In genomic region chr5:54013556-54014157, GRCh38 we compare ENCODE assay signal across 1 cellular context.
TF ChIP-seq lines count a peak whose summit lies in the region.

No MANE protein-coding gene starts in this region.

TF ChIP-seq in K562, 482 proteins besides CTCF, POLR2A, EP300 and RAD21 (continued from another document):
- TF ChIP-seq, protein P1, sequence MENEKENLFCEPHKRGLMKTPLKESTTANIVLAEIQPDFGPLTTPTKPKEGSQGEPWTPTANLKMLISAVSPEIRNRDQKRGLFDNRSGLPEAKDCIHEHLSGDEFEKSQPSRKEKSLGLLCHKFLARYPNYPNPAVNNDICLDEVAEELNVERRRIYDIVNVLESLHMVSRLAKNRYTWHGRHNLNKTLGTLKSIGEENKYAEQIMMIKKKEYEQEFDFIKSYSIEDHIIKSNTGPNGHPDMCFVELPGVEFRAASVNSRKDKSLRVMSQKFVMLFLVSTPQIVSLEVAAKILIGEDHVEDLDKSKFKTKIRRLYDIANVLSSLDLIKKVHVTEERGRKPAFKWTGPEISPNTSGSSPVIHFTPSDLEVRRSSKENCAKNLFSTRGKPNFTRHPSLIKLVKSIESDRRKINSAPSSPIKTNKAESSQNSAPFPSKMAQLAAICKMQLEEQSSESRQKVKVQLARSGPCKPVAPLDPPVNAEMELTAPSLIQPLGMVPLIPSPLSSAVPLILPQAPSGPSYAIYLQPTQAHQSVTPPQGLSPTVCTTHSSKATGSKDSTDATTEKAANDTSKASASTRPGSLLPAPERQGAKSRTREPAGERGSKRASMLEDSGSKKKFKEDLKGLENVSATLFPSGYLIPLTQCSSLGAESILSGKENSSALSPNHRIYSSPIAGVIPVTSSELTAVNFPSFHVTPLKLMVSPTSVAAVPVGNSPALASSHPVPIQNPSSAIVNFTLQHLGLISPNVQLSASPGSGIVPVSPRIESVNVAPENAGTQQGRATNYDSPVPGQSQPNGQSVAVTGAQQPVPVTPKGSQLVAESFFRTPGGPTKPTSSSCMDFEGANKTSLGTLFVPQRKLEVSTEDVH (IDR thresholded peaks at IDR 0.05; ENCODE audit: low read depth, partially characterized antibody): no peak
- TF ChIP-seq NRF1 (conservative IDR thresholded peaks at IDR 0.05 in 1 of 2, IDR thresholded peaks at IDR 0.05 in 1 of 2): no peak
- TF ChIP-seq GTF2E2 (tag; IDR thresholded peaks at IDR 0.05): no peak
- peak; percentile 80 for TF ChIP-seq MAFG (tag; conservative IDR thresholded peaks at IDR 0.05)
- TF ChIP-seq PPARD (CRISPR knock-in tag; IDR thresholded peaks at IDR 0.05): no peak
- TF ChIP-seq RCOR1 (IDR thresholded peaks at IDR 0.05; ENCODE audit: borderline replicate concordance in 1 of 2, low read depth in 2 of 2, low read length in 2 of 2): peak in 1 of 2 experiments; percentile 80; a peak in 2 of 4 replicates
- peak; percentile 66; the same call in 1 of the 2 replicates for TF ChIP-seq JUN (IDR thresholded peaks at IDR 0.05; ENCODE audit: borderline replicate concordance, low read depth, low read length)
- TF ChIP-seq JUN (CRISPR knock-in tag; IDR thresholded peaks at IDR 0.05; ENCODE audit: borderline replicate concordance): no peak
- no peak for TF ChIP-seq NFIC (IDR thresholded peaks at IDR 0.05)
- TF ChIP-seq ERF (CRISPR knock-in tag; IDR thresholded peaks at IDR 0.05): no peak
- no peak for TF ChIP-seq BRD4 (IDR thresholded peaks at IDR 0.05)
- no peak for TF ChIP-seq ZNF644 (tag; IDR thresholded peaks at IDR 0.05; ENCODE audit: low read depth)
- 0 out of 2 replicates have a peak, but pooled peaks have one; percentile 21 for TF ChIP-seq MEF2D (tag; conservative IDR thresholded peaks at IDR 0.05; ENCODE audit: low read depth)
- 0 out of 2 replicates have a peak, but pooled peaks have one; percentile 8 for TF ChIP-seq MEF2A (IDR thresholded peaks at IDR 0.05; ENCODE audit: control insufficient read depth, low read depth, low read length)
- no peak for TF ChIP-seq ZNF583 (CRISPR knock-in tag; IDR thresholded peaks at IDR 0.05)
- TF ChIP-seq, protein P2, sequence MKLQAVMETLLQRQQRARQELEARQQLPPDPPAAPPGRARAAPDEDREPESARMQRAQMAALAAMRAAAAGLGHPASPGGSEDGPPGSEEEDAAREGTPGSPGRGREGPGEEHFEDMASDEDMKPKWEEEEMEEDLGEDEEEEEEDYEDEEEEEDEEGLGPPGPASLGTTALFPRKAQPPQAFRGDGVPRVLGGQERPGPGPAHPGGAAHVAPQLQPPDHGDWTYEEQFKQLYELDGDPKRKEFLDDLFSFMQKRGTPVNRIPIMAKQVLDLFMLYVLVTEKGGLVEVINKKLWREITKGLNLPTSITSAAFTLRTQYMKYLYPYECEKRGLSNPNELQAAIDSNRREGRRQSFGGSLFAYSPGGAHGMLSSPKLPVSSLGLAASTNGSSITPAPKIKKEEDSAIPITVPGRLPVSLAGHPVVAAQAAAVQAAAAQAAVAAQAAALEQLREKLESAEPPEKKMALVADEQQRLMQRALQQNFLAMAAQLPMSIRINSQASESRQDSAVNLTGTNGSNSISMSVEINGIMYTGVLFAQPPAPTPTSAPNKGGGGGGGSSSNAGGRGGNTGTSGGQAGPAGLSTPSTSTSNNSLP (IDR thresholded peaks at IDR 0.05; ENCODE audit: borderline replicate concordance, low read depth, low read length): no peak
- no peak for TF ChIP-seq UBTF (IDR thresholded peaks at IDR 0.05; ENCODE audit: borderline replicate concordance in 1 of 2, low read depth in 2 of 2, low read length in 2 of 2)
- TF ChIP-seq TRIM24 (IDR thresholded peaks at IDR 0.05): peak; percentile 20 to 79; a peak in 3 of 4 replicates
- TF ChIP-seq NFE2 (IDR thresholded peaks at IDR 0.05; ENCODE audit: low read depth): peak; percentile 73
- TF ChIP-seq KAT7 (CRISPR knock-in tag; IDR thresholded peaks at IDR 0.05; ENCODE audit: borderline replicate concordance): no peak
- peak; percentile 26 for TF ChIP-seq NEUROD1 (IDR thresholded peaks at IDR 0.05; ENCODE audit: borderline replicate concordance, low read depth, low read length, partially characterized antibody)
- TF ChIP-seq ELK1 (CRISPR knock-in tag; IDR thresholded peaks at IDR 0.05): no peak
- no peak for TF ChIP-seq ZNF778 (CRISPR knock-in tag; IDR thresholded peaks at IDR 0.05)
- peak; percentile 83 for TF ChIP-seq CBX5 (IDR thresholded peaks at IDR 0.05; ENCODE audit: borderline replicate concordance, low read depth)
- TF ChIP-seq, protein P3, sequence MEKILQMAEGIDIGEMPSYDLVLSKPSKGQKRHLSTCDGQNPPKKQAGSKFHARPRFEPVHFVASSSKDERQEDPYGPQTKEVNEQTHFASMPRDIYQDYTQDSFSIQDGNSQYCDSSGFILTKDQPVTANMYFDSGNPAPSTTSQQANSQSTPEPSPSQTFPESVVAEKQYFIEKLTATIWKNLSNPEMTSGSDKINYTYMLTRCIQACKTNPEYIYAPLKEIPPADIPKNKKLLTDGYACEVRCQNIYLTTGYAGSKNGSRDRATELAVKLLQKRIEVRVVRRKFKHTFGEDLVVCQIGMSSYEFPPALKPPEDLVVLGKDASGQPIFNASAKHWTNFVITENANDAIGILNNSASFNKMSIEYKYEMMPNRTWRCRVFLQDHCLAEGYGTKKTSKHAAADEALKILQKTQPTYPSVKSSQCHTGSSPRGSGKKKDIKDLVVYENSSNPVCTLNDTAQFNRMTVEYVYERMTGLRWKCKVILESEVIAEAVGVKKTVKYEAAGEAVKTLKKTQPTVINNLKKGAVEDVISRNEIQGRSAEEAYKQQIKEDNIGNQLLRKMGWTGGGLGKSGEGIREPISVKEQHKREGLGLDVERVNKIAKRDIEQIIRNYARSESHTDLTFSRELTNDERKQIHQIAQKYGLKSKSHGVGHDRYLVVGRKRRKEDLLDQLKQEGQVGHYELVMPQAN (IDR thresholded peaks at IDR 0.05; ENCODE audit: borderline replicate concordance): no peak
- TF ChIP-seq HNRNPH1 (optimal IDR thresholded peaks at IDR 0.05; ENCODE audit: low read depth, low read length): no peak
- peak; percentile 52; the same call in 1 of the 2 replicates for TF ChIP-seq RFX1 (IDR thresholded peaks at IDR 0.05)
- TF ChIP-seq, protein P4, sequence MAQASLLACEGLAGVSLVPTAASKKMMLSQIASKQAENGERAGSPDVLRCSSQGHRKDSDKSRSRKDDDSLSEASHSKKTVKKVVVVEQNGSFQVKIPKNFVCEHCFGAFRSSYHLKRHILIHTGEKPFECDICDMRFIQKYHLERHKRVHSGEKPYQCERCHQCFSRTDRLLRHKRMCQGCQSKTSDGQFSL (CRISPR knock-in tag; IDR thresholded peaks at IDR 0.05): peak; percentile 49; the same call in 1 of the 2 replicates
- TF ChIP-seq, protein P4 (tag; IDR thresholded peaks at IDR 0.05): no peak
- no peak for TF ChIP-seq ZNF830 (CRISPR knock-in tag; IDR thresholded peaks at IDR 0.05)
- TF ChIP-seq C11orf30 (IDR thresholded peaks at IDR 0.05; ENCODE audit: low read depth): peak; percentile 96
- peak; percentile 82 for TF ChIP-seq ZNF280A (IDR thresholded peaks at IDR 0.05; ENCODE audit: low read depth, partially characterized antibody)
- TF ChIP-seq NR0B1 (IDR thresholded peaks at IDR 0.05; ENCODE audit: partially characterized antibody): no peak
- no peak; a peak in 1 of 4 replicates for TF ChIP-seq ARNT (IDR thresholded peaks at IDR 0.05)
- TF ChIP-seq PURB (CRISPR knock-in tag; IDR thresholded peaks at IDR 0.05; ENCODE audit: low read depth): no peak
TF ChIP-seq in K562: peak in this region for 31.
